8 cellular contexts compared by ENCODE assay signal in genomic region chr10:96017227-96017687, GRCh38. TPM values are rescaled to one million over a fixed set of nuclear protein-coding genes. Genes with fewer than 3 reads are reported as not detected.
A peak's percentile ranks its signal among the peaks of the same experiment; 100 is the strongest.
DNase-seq lines count a peak whose midpoint lies in the region; ATAC-seq, FAIRE-seq and TF ChIP-seq lines count a peak whose summit lies in the region.

No MANE protein-coding gene starts in this region.

- H3K9me3 ChIP-seq in CD8-positive, alpha-beta memory T cell (ENCODE audit: low read length) = no peaks in the 10 kb centered on the region
- H3K9me3 ChIP-seq in NT2/D1 (ENCODE audit: insufficient read depth, low read length) (no peaks in the 10 kb centered on the region), pancreas (no peaks in the 10 kb centered on the region)

- no peaks in the 10 kb centered on the region for H3K9me3 Mint-ChIP-seq in CD8-positive, alpha-beta memory T cell
- no peaks in the 10 kb centered on the region for H3K9me3 Mint-ChIP-seq in activated T-helper 17 cell treated with anti-CD3 and anti-CD28 coated beads, Interleukin-2, amount 50 U/mL, for 72 hours

- H3K27me3 ChIP-seq in CD8-positive, alpha-beta memory T cell (ENCODE audit: insufficient read depth, low read length, poor library complexity, severe bottlenecking) = no peaks in the 10 kb centered on the region
- no peaks in the 10 kb centered on the region for H3K27me3 ChIP-seq in NT2/D1 (ENCODE audit: insufficient read depth, insufficient read length)
- no peaks in the 10 kb centered on the region for H3K27me3 ChIP-seq in pancreas

- no peak overlapping the region for H3K4me3 ChIP-seq in CD8-positive, alpha-beta memory T cell (ENCODE audit: low read length)
- no peak overlapping the region for H3K4me3 ChIP-seq in NT2/D1 (ENCODE audit: insufficient read length, low read depth)
- H3K4me3 ChIP-seq in pancreas = no peak overlapping the region

- no peak overlapping the region for H3K27ac Mint-ChIP-seq in CD8-positive, alpha-beta memory T cell
- no peak overlapping the region for H3K27ac Mint-ChIP-seq in activated T-helper 17 cell treated with anti-CD3 and anti-CD28 coated beads, Interleukin-2, amount 50 U/mL, for 72 hours

- intact Hi-C loops in pancreas (cut with DNase I) = no loop called here

- H3K36me3 ChIP-seq in CD8-positive, alpha-beta memory T cell (ENCODE audit: insufficient read depth, low read length) = no peaks in the 10 kb centered on the region
- H3K36me3 ChIP-seq in NT2/D1 (ENCODE audit: insufficient read depth, insufficient read length, low read length) = no peaks in the 10 kb centered on the region
- H3K36me3 ChIP-seq in pancreas = no peaks in the 10 kb centered on the region

- H3K36me3 Mint-ChIP-seq in CD8-positive, alpha-beta memory T cell = peaks cover 0 to 6% (median 3%) of the 10 kb centered on the region in 3 donors
- no peaks in the 10 kb centered on the region for H3K36me3 Mint-ChIP-seq in activated T-helper 17 cell treated with anti-CD3 and anti-CD28 coated beads, Interleukin-2, amount 50 U/mL, for 72 hours (ENCODE audit: low read depth)

- POLR2A ChIA-PET in CD8-positive, alpha-beta memory T cell (lab: Charles Lee) = no interaction called here

- peak; percentile 89 for FAIRE-seq in pancreas (lab: Jason Lieb, UNC)

- 10 to 12% methylated on average over 5 of the region's 5 CpGs for WGBS in pancreas, 2 donors

- H3K4me1 Mint-ChIP-seq in CD8-positive, alpha-beta memory T cell = peaks cover 0 to 4% (median 0%) of the 10 kb centered on the region in 3 donors
- H3K4me1 Mint-ChIP-seq in activated T-helper 17 cell treated with anti-CD3 and anti-CD28 coated beads, Interleukin-2, amount 50 U/mL, for 72 hours = no peaks in the 10 kb centered on the region

- H3K27me3 Mint-ChIP-seq in CD8-positive, alpha-beta memory T cell = peaks cover 5 to 10% of the 10 kb centered on the region in 2 donors
- H3K27me3 Mint-ChIP-seq in activated T-helper 17 cell treated with anti-CD3 and anti-CD28 coated beads, Interleukin-2, amount 50 U/mL, for 72 hours = peaks cover 9% of the 10 kb centered on the region

- H3K4me3 Mint-ChIP-seq in CD8-positive, alpha-beta memory T cell = no peak overlapping the region
- H3K4me3 Mint-ChIP-seq in activated T-helper 17 cell treated with anti-CD3 and anti-CD28 coated beads, Interleukin-2, amount 50 U/mL, for 72 hours = no peak overlapping the region

- CTCF ChIA-PET in CD8-positive, alpha-beta memory T cell (lab: Charles Lee) = interaction anchor here (0.6 to 2.6 kb wide), 23 partner anchors 10 to 497 kb away, joined by 3 to 14 read pairs (median 4); partner anchors contain the start of genes TCTN3 and TLL2

- H3K4me1 ChIP-seq in CD8-positive, alpha-beta memory T cell (ENCODE audit: insufficient read depth, low read length) = no peaks in the 10 kb centered on the region
- H3K4me1 ChIP-seq in NT2/D1 (ENCODE audit: insufficient read depth, insufficient read length) (no peaks in the 10 kb centered on the region), pancreas (no peaks in the 10 kb centered on the region)

- H3K9ac ChIP-seq in NT2/D1 (ENCODE audit: insufficient read length, low read depth) = no peak overlapping the region

- DNase-seq in CD8-positive, alpha-beta memory T cell = peak in 3 of 5 donors; percentile 2 to 45 (median 20)
- DNase-seq in GM19238 (ENCODE audit: insufficient read length, low spot score) (peak; percentile 22), HPDE6-E6E7 (ENCODE audit: extremely low spot score) (peak; percentile 69), NT2/D1 (ENCODE audit: low read depth, low spot score) (peak; percentile 16), glomerular endothelial cell (ENCODE audit: extremely low read depth, low read depth, low spot score) (peak; percentile 48), pancreas (peak in 3 of 6 donors; percentile 17 to 63 (median 21))

- no peak overlapping the region for H3K27ac ChIP-seq in CD8-positive, alpha-beta memory T cell (ENCODE audit: low read depth, low read length)
- no peak overlapping the region for H3K27ac ChIP-seq in pancreas

- peak; percentile 62 to 77 (median 72) for TF ChIP-seq CTCF in pancreas (IDR thresholded peaks at IDR 0.05)

- peak; percentile 82 for ATAC-seq in activated T-helper 17 cell treated with anti-CD3 and anti-CD28 coated beads, Interleukin-2, amount 50 U/mL, for 72 hours (replicated peaks)
- ATAC-seq in pancreas (peak; percentile 91 to 99 (median 94)), GM21619 (IDR thresholded peaks at IDR 0.05; ENCODE audit: unreplicated experiment) (no peak)

RNA-seq across cellular contexts. Expression of gene CCNJ, which starts 26.1 kb away (rescaled TPM):
- total RNA-seq in CD8-positive, alpha-beta memory T cell = 10 to 100 TPM in 1 of 2 experiments, 1 to 10 TPM in 1; 9.4 to 10.0 TPM
- 1.1 TPM for polyA plus RNA-seq in CD8-positive, alpha-beta memory T cell
- 1 to 10 TPM; 3.7 to 7.9 TPM for total RNA-seq in activated T-helper 17 cell treated with anti-CD3 and anti-CD28 coated beads, Interleukin-2, amount 50 U/mL, for 72 hours
- 14.0 and 17.7 TPM in 2 replicates for total RNA-seq in glomerular endothelial cell
- 1 to 10 TPM; 1.5 to 3.8 (median 2.5) TPM for total RNA-seq in pancreas
- 1 to 10 TPM; 1.6 to 2.7 TPM for polyA plus RNA-seq in pancreas
